In genomic region chr2:118006861-118007260, GRCh38 we compare ENCODE assay signal across 19 cellular contexts.
"Had no signal": no experiment of that assay in that cellular context is flagged by ENCODE, and none has a peak within 500 bp of the region (broad histone marks: within the 10 kb centered on the region; RNA-seq: fewer than 3 reads in every experiment).

No MANE protein-coding gene starts in this region.

- DNase-seq: activated CD4-positive, alpha-beta T cell treated with anti-CD3 and anti-CD28 coated beads, Interleukin-2, amount 50 U/mL, for 48 hours; activated CD4-positive, CD25-positive, alpha-beta regulatory T cell; activated gamma-delta T cell; activated naive CD4-positive, alpha-beta T cell treated with anti-CD3 and anti-CD28 coated beads, Interleukin-2, amount 10 ng/mL, durations not matched to agents 7 days and 5 days; activated T-cell treated with anti-CD3 and anti-CD28 coated beads for 4 hours; amygdala; MG63; NCI-H1105; NCI-H1436; NCI-H1694 treated with DMSO at 0.1 percent for 48 hours; NCI-H2029 treated with DMSO at 0.1 percent for 48 hours; NCI-H446; NCI-H524; PC-3; SHP77 treated with DMSO at 0.1 percent for 48 hours; T1000 had no signal

- H3K27me3 Mint-ChIP-seq: activated naive CD4-positive, alpha-beta T cell treated with anti-CD3 and anti-CD28 coated beads, Interleukin-2, amount 10 ng/mL, durations not matched to agents 7 days and 5 days; brain; IgD-negative memory B cell had no signal

- H3K27ac Mint-ChIP-seq: activated naive CD4-positive, alpha-beta T cell treated with anti-CD3 and anti-CD28 coated beads, Interleukin-2, amount 10 ng/mL, durations not matched to agents 7 days and 5 days; brain; IgD-negative memory B cell; T-helper 1 cell treated with Interleukin-12 subunit alpha and Interleukin-12 subunit beta and Interleukin-4 antibody, amounts not matched to agents 30 μg/mL and 1 μg/mL, for 36 hours had no signal

- ATAC-seq: PC-3 had no signal

- H3K4me3 Mint-ChIP-seq: activated naive CD4-positive, alpha-beta T cell treated with anti-CD3 and anti-CD28 coated beads, Interleukin-2, amount 10 ng/mL, durations not matched to agents 7 days and 5 days; brain; T-helper 1 cell treated with Interleukin-12 subunit alpha and Interleukin-12 subunit beta and Interleukin-4 antibody, amounts not matched to agents 30 μg/mL and 1 μg/mL, for 36 hours had no signal

- H3K9me3 Mint-ChIP-seq: activated naive CD4-positive, alpha-beta T cell treated with anti-CD3 and anti-CD28 coated beads, Interleukin-2, amount 10 ng/mL, durations not matched to agents 7 days and 5 days; brain; IgD-negative memory B cell; T-helper 1 cell treated with Interleukin-12 subunit alpha and Interleukin-12 subunit beta and Interleukin-4 antibody, amounts not matched to agents 30 μg/mL and 1 μg/mL, for 36 hours had no signal
